In genomic region chr7:131869186-131869862, GRCh38 we compare ENCODE assay signal across 8 cellular contexts.
"Had no signal": no experiment of that assay in that cellular context is flagged by ENCODE, and none has a peak within 500 bp of the region (broad histone marks: within the 10 kb centered on the region; RNA-seq: fewer than 3 reads in every experiment).

No MANE protein-coding gene starts in this region.

- H3K4me3 ChIP-seq: GM23248, HAP-1 had no signal

- H3K9me3 ChIP-seq: HAP-1 had no signal

- H3K36me3 ChIP-seq: HAP-1 had no signal

- H3K9ac ChIP-seq: GM23248 had no signal

- H3K27ac ChIP-seq: GM23248, HL-60 had no signal

- DNase-seq: GM23248, GOT3, H7, HFFc6 had no signal

- ATAC-seq: HCT116, HepG2 had no signal

- FAIRE-seq: HepG2 had no signal

- H3K4me1 ChIP-seq: HAP-1 had no signal
